Comparison of ENCODE assay signal across 8 cellular contexts in genomic region chr10:99658622-99659030, GRCh38. TPM values are rescaled to one million over a fixed set of nuclear protein-coding genes. Genes with fewer than 3 reads are reported as not detected.
DNase-seq lines count a peak whose midpoint lies in the region; ATAC-seq lines count a peak whose summit lies in the region.

No MANE protein-coding gene starts in this region.

- H3K4me3 ChIP-seq in duodenal mucosa (ENCODE audit: low read depth in 1 of 2, low read length in 2 of 2) = peak overlapping the region; percentile 70 to 93

- peaks cover 3 to 9% of the 10 kb centered on the region in 2 donors for H3K36me3 ChIP-seq in duodenal mucosa (ENCODE audit: control insufficient read depth in 1 of 2, insufficient read depth in 2 of 2, low read length in 2 of 2)

- H3K9ac ChIP-seq in duodenal mucosa (ENCODE audit: low read depth in 1 of 2, low read length in 2 of 2) = peak overlapping the region; percentile 61 to 84

- peak overlapping the region; percentile 68 for H3K27ac ChIP-seq in duodenal mucosa (ENCODE audit: low read depth, low read length)

- H3K9me3 ChIP-seq in duodenal mucosa (ENCODE audit: control insufficient read depth in 1 of 2, low read length in 2 of 2) = no peaks in the 10 kb centered on the region

- H3K27me3 ChIP-seq in duodenal mucosa (ENCODE audit: control insufficient read depth in 1 of 2, insufficient read depth in 2 of 2, low read length in 2 of 2) = no peaks in the 10 kb centered on the region

- peak; percentile 4 for ATAC-seq in HG02943 (IDR thresholded peaks at IDR 0.05; ENCODE audit: low read depth, unreplicated experiment)

- DNase-seq in AG08396 (ENCODE audit: low spot score) (peak; percentile 6), mesenteric fat pad (ENCODE audit: low spot score) (peak; percentile 91), SKM-1 treated with dmso at 0.1 percent for 144 hours (lab: John Stamatoyannopoulos, UW; ENCODE audit: unreplicated experiment) (no peak), GM19238 (ENCODE audit: insufficient read length, low spot score) (no peak)
- DNase-seq in activated CD4-positive, alpha-beta T cell treated with anti-CD3 and anti-CD28 coated beads for 24 hours (ENCODE audit: low read depth in 2 of 2) = peak; percentile 21 to 52
- peak; percentile 46 for DNase-seq in stimulated activated CD8-positive, alpha-beta memory T cell treated with anti-CD3 and anti-CD28 coated beads, Interleukin-4, amount 100 ng/mL, for 24 hours (ENCODE audit: low read depth)

- H3K4me1 ChIP-seq in duodenal mucosa (ENCODE audit: control insufficient read depth in 1 of 2, insufficient read depth in 2 of 2, low read length in 2 of 2) = peaks cover 11 to 21% of the 10 kb centered on the region in 2 donors

RNA-seq across cellular contexts. Expression of gene ENTPD7, which starts 0.7 kb away (rescaled TPM):
- total RNA-seq in mesenteric fat pad = 9.2 TPM

RNA-seq across cellular contexts. Expression of gene SLC25A28, which starts 38.4 kb away (rescaled TPM):
- total RNA-seq in mesenteric fat pad = 57.8 TPM

Comparison
In these comparisons a context has a peak if more than half of its experiments do, and no peak if none do; other contexts are left out.
1. DNase-seq: peak in AG08396 (single experiment), activated CD4-positive, alpha-beta T cell treated with anti-CD3 and anti-CD28 coated beads for 24 hours (2 of 2), mesenteric fat pad (single experiment) and stimulated activated CD8-positive, alpha-beta memory T cell treated with anti-CD3 and anti-CD28 coated beads, Interleukin-4, amount 100 ng/mL, for 24 hours (single experiment); none in SKM-1 treated with dmso at 0.1 percent for 144 hours (single experiment) and GM19238 (single experiment).